ENCODE assay signal across 25 cellular contexts in genomic region chr2:113253453-113253852, GRCh38. TPM values are rescaled to one million over a fixed set of nuclear protein-coding genes. Genes with fewer than 3 reads are reported as not detected.
DNase-seq lines count a peak whose midpoint lies in the region; ATAC-seq and TF ChIP-seq lines count a peak whose summit lies in the region.
"Had no signal": no experiment of that assay in that cellular context is flagged by ENCODE, and none has a peak within 500 bp of the region (broad histone marks: within the 10 kb centered on the region; RNA-seq: fewer than 3 reads in every experiment).

No MANE protein-coding gene starts in this region.

- H3K4me3 Mint-ChIP-seq in activated CD4-positive, alpha-beta T cell treated with anti-CD3 and anti-CD28 coated beads for 36 hours: no peak overlapping the region
- peak overlapping the region in 6 of 8 donors; percentile 5 to 71 (median 61) for H3K4me3 Mint-ChIP-seq in CD4-positive, alpha-beta memory T cell
- H3K4me3 Mint-ChIP-seq: activated T-cell treated with anti-CD3 and anti-CD28 coated beads, Interleukin-2, amount 50 U/mL, for 4 hours; B cell had no signal

- TF ChIP-seq CTCF in RWPE2 (IDR thresholded peaks at IDR 0.05; ENCODE audit: poor library complexity, severe bottlenecking) (no peak), foreskin keratinocyte (conservative IDR thresholded peaks at IDR 0.05) (no peak)

- CTCF ChIA-PET in activated CD4-positive, alpha-beta T cell treated with anti-CD3 and anti-CD28 coated beads for 36 hours (lab: Charles Lee): interaction anchor here (0.6 to 2.1 kb wide), 8 partner anchors 18 to 561 kb away, joined by 3 to 10 read pairs (median 3); no protein-coding TSS in a partner anchor
- CTCF ChIA-PET in CD4-positive, alpha-beta memory T cell (lab: Charles Lee; ENCODE audit: partially characterized antibody): interaction anchor here (1.3 to 6.0 kb wide), 6 partner anchors 20 to 136 kb away, joined by 3 to 34 read pairs (median 17); no protein-coding TSS in a partner anchor

- POLR2A ChIA-PET in activated CD4-positive, alpha-beta T cell treated with anti-CD3 and anti-CD28 coated beads for 36 hours (lab: Charles Lee): interaction anchor here (0.7 kb wide), 1 partner anchor 178 kb away, joined by 3 read pairs; no protein-coding TSS in a partner anchor
- POLR2A ChIA-PET in CD4-positive, alpha-beta memory T cell (lab: Charles Lee; ENCODE audit: partially characterized antibody): interaction anchor here (1.6 kb wide), 1 partner anchor 49 kb away, joined by 3 read pairs; no protein-coding TSS in a partner anchor

- H3K9me3 Mint-ChIP-seq in activated CD4-positive, alpha-beta T cell treated with anti-CD3 and anti-CD28 coated beads for 36 hours (ENCODE audit: low read depth): no peaks in the 10 kb centered on the region
- no peaks in the 10 kb centered on the region for H3K9me3 Mint-ChIP-seq in CD4-positive, alpha-beta memory T cell
- H3K9me3 Mint-ChIP-seq: activated T-cell treated with anti-CD3 and anti-CD28 coated beads, Interleukin-2, amount 50 U/mL, for 4 hours had no signal

- no peak overlapping the region for H3K4me3 ChIP-seq in CD4-positive, alpha-beta memory T cell (ENCODE audit: low read length in 2 of 2)
- H3K4me3 ChIP-seq in RWPE2 (ENCODE audit: severe bottlenecking): no peak overlapping the region
- H3K4me3 ChIP-seq: GM12878, HAP-1, heart right ventricle, SK-N-MC, skin epidermis had no signal

- H3K27me3 ChIP-seq in CD4-positive, alpha-beta memory T cell (ENCODE audit: insufficient read depth, low read length): no peaks in the 10 kb centered on the region
- H3K27me3 ChIP-seq in RWPE2 (ENCODE audit: insufficient read depth, poor library complexity, severe bottlenecking): no peaks in the 10 kb centered on the region
- H3K27me3 ChIP-seq in foreskin keratinocyte: no peaks in the 10 kb centered on the region

- H3K36me3 ChIP-seq in CD4-positive, alpha-beta memory T cell (ENCODE audit: insufficient read depth, low read length): no peaks in the 10 kb centered on the region
- no peaks in the 10 kb centered on the region for H3K36me3 ChIP-seq in RWPE2 (ENCODE audit: low read depth)
- H3K36me3 ChIP-seq: heart right ventricle had no signal

- no peaks in the 10 kb centered on the region for H3K27me3 Mint-ChIP-seq in activated CD4-positive, alpha-beta T cell treated with anti-CD3 and anti-CD28 coated beads for 36 hours
- no peaks in the 10 kb centered on the region for H3K27me3 Mint-ChIP-seq in CD4-positive, alpha-beta memory T cell

- ATAC-seq in activated CD4-positive, alpha-beta T cell treated with anti-CD3 and anti-CD28 coated beads for 36 hours: no peak
- ATAC-seq in RWPE2 (ENCODE audit: low read depth) (peak; percentile 50; the same call in 2 of the 3 replicates), foreskin keratinocyte (peak; percentile 61), GM18520 (IDR thresholded peaks at IDR 0.05; ENCODE audit: unreplicated experiment) (no peak)
- ATAC-seq: activated T-cell treated with anti-CD3 and anti-CD28 coated beads, Interleukin-2, amount 50 U/mL, for 4 hours; GM12878; heart right ventricle; left cardiac atrium had no signal

- H3K4me1 Mint-ChIP-seq in activated CD4-positive, alpha-beta T cell treated with anti-CD3 and anti-CD28 coated beads for 36 hours: peaks cover 71% of the 10 kb centered on the region
- peaks cover 61 to 87% (median 77%) of the 10 kb centered on the region in 4 donors for H3K4me1 Mint-ChIP-seq in CD4-positive, alpha-beta memory T cell

- H3K9me3 ChIP-seq in CD4-positive, alpha-beta memory T cell (ENCODE audit: control insufficient read depth in 1 of 2, low read length in 2 of 2): no peaks in the 10 kb centered on the region
- H3K9me3 ChIP-seq in RWPE2 (ENCODE audit: severe bottlenecking): no peaks in the 10 kb centered on the region
- H3K9me3 ChIP-seq: Caco-2, HAP-1, heart right ventricle had no signal

- intact Hi-C loops in activated CD4-positive, alpha-beta T cell treated with anti-CD3 and anti-CD28 coated beads for 36 hours (cut with DNase I, micrococcal nuclease): loop anchor here in 1 of 2 experiments (5.0 kb wide), 1 partner anchor 171 kb away; no protein-coding TSS in a partner anchor
- intact Hi-C loops in CD4-positive, alpha-beta memory T cell (cut with micrococcal nuclease): loop anchor here (5.0 kb wide), 1 partner anchor 139 kb away; no protein-coding TSS in a partner anchor

- no peak for DNase-seq in activated CD4-positive, alpha-beta T cell treated with anti-CD3 and anti-CD28 coated beads for 36 hours
- no peak for DNase-seq in activated CD4-positive, alpha-beta T cell treated with anti-CD3 and anti-CD28 coated beads, Interleukin-2, amount 50 U/mL, for 48 hours
- DNase-seq in CD4-positive, alpha-beta memory T cell: no peak
- DNase-seq in RWPE2 (ENCODE audit: low spot score): no peak
- peak; percentile 32 to 71 for DNase-seq in foreskin keratinocyte
- no peak for DNase-seq in NCI-H345 treated with DMSO at 0.1 percent for 48 hours (lab: John Stamatoyannopoulos, UW; ENCODE audit: unreplicated experiment)
- no peak for DNase-seq in stimulated activated CD4-positive, alpha-beta T cell treated with anti-CD3 and anti-CD28 coated beads, Interleukin-2, amount 100 ng/mL, for 24 hours
- DNase-seq: activated CD4-positive, CD25-positive, alpha-beta regulatory T cell; activated T-cell treated with anti-CD3 and anti-CD28 coated beads, Interleukin-2, amount 50 U/mL, for 4 hours; Caco-2; DMS79 treated with DMSO at 0.1 percent for 48 hours; heart right ventricle; left cardiac atrium; NCI-H1092 treated with DMSO at 0.1 percent for 48 hours; NCI-H1930; NCI-H2227 treated with DMSO at 0.1 percent for 48 hours; NCI-H774 had no signal

- no peak overlapping the region for H3K27ac ChIP-seq in CD4-positive, alpha-beta memory T cell (ENCODE audit: low read depth, low read length)
- H3K27ac ChIP-seq in RWPE2 (ENCODE audit: poor library complexity, severe bottlenecking) (peak overlapping the region; percentile 23), foreskin keratinocyte (no peak overlapping the region)
- H3K27ac ChIP-seq: heart right ventricle, RWPE1, SK-N-MC, skin epidermis had no signal

- H3K4me1 ChIP-seq in CD4-positive, alpha-beta memory T cell (ENCODE audit: insufficient read depth, low read length): peaks cover 77% of the 10 kb centered on the region
- peaks cover 16% of the 10 kb centered on the region for H3K4me1 ChIP-seq in RWPE2 (ENCODE audit: insufficient read depth, poor library complexity, severe bottlenecking)
- H3K4me1 ChIP-seq in foreskin keratinocyte: peaks cover 19% of the 10 kb centered on the region
- H3K4me1 ChIP-seq: HAP-1 had no signal

- peak overlapping the region; percentile 4 for H3K27ac Mint-ChIP-seq in activated CD4-positive, alpha-beta T cell treated with anti-CD3 and anti-CD28 coated beads for 36 hours
- H3K27ac Mint-ChIP-seq in CD4-positive, alpha-beta memory T cell: peak overlapping the region; percentile 74 to 94 (median 88)
- H3K27ac Mint-ChIP-seq: B cell had no signal

- no peaks in the 10 kb centered on the region for H3K36me3 Mint-ChIP-seq in activated CD4-positive, alpha-beta T cell treated with anti-CD3 and anti-CD28 coated beads for 36 hours (ENCODE audit: low read depth)
- H3K36me3 Mint-ChIP-seq in CD4-positive, alpha-beta memory T cell: peaks cover 6% of the 10 kb centered on the region in 2 donors

RNA-seq across cellular contexts. Expression of gene PAX8, which starts 25.3 kb away (rescaled TPM):
- 1 to 10 TPM; 1.4 to 2.1 TPM for total RNA-seq in activated CD4-positive, alpha-beta T cell treated with anti-CD3 and anti-CD28 coated beads for 36 hours
- 1 to 10 TPM; 1.7 to 2.3 TPM for total RNA-seq in CD4-positive, alpha-beta memory T cell
- polyA plus RNA-seq in CD4-positive, alpha-beta memory T cell: under 1 TPM; 0.19 to 0.80 TPM
- total RNA-seq in foreskin keratinocyte: 5.6 and 7.0 TPM in 2 replicates
- 4.5 and 5.7 TPM in 2 replicates for polyA plus RNA-seq in foreskin keratinocyte
- total RNA-seq: osteocyte had no signal

Comparison
In these comparisons a context has a peak if more than half of its experiments do, and no peak if none do; other contexts are left out.
1. ATAC-seq: peak in RWPE2 (single experiment) and foreskin keratinocyte (single experiment); none in activated CD4-positive, alpha-beta T cell treated with anti-CD3 and anti-CD28 coated beads for 36 hours (single experiment) and GM18520 (single experiment).
2. DNase-seq: peak in foreskin keratinocyte (2 of 2); none in activated CD4-positive, alpha-beta T cell treated with anti-CD3 and anti-CD28 coated beads for 36 hours (single experiment), activated CD4-positive, alpha-beta T cell treated with anti-CD3 and anti-CD28 coated beads, Interleukin-2, amount 50 U/mL, for 48 hours (0 of 2), CD4-positive, alpha-beta memory T cell (0 of 5), RWPE2 (single experiment), NCI-H345 treated with DMSO at 0.1 percent for 48 hours (single experiment) and stimulated activated CD4-positive, alpha-beta T cell treated with anti-CD3 and anti-CD28 coated beads, Interleukin-2, amount 100 ng/mL, for 24 hours (0 of 2).